Comparison of ENCODE assay signal across 13 cellular contexts in the genomic region with DNA sequence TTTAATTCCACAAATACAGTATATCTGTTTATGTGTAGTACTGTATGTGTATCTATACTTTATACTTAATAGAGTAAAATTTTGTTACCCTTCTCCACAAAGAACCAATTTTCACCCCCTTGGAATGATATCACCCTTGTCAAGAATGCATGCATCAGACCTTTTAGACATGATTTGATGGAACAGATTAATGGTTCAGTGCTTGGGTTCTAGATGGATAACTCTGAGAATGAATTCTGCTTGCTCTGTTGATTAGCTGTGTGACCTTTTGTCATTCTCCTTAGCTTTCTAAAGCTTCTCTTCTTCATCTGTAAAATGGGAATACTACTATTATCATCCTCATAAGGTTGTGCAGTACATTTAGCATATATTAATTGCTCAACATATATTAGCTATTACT.
DNase-seq lines count a peak whose midpoint lies in the region; ATAC-seq, FAIRE-seq and TF ChIP-seq lines count a peak whose summit lies in the region.
"Had no signal": no experiment of that assay in that cellular context is flagged by ENCODE, and none has a peak within 500 bp of the region (broad histone marks: within the 10 kb centered on the region; RNA-seq: fewer than 3 reads in every experiment).

No MANE protein-coding gene starts in this region.

- dilution Hi-C loops in IMR-90 (cut with HindIII; ENCODE audit: low sequenced_read_pairs, unreplicated experiment) = no loop called here

- no peaks in the 10 kb centered on the region for H3K27me3 Mint-ChIP-seq in activated naive CD4-positive, alpha-beta T cell treated with anti-CD3 and anti-CD28 coated beads, Interleukin-2, amount 50 U/mL, for 24 hours
- H3K27me3 Mint-ChIP-seq: CD4-positive, CD25-positive, alpha-beta regulatory T cell had no signal

- no peak overlapping the region for H4K5ac ChIP-seq in IMR-90 (ENCODE audit: low read depth, low read length)

- H3K79me1 ChIP-seq in IMR-90 (ENCODE audit: low read depth in 1 of 2, low read length in 2 of 2) = peaks cover 9 to 29% of the 10 kb centered on the region in 2 experiments

- BruUV-seq in IMR-90 (replicated peaks; lab: Mats Ljungman, UMichigan) = no TSS peak

- peaks cover 2% of the 10 kb centered on the region; the same call in 1 of the 2 replicates for H3K36me3 ChIP-seq in IMR-90 (ENCODE audit: control insufficient read depth, insufficient read depth, low read length)

- 0 out of 2 replicates have a peak overlapping the region, but pooled peaks have one; percentile 4 for H3K14ac ChIP-seq in IMR-90 (replicated peaks; ENCODE audit: low read depth, low read length)

- H4K8ac ChIP-seq in IMR-90 (ENCODE audit: low read depth in 2 of 2, low read length in 2 of 2) = peak overlapping the region in 1 of 2 experiments; percentile 48; a peak in 1 of 4 replicates

- ATAC-seq in IMR-90 (ENCODE audit: low read depth) (no peak), GM21381 (IDR thresholded peaks at IDR 0.05; ENCODE audit: unreplicated experiment) (no peak)
- ATAC-seq: GM23338 had no signal

- peak overlapping the region; percentile 23 for H3K27ac Mint-ChIP-seq in activated naive CD4-positive, alpha-beta T cell treated with anti-CD3 and anti-CD28 coated beads, Interleukin-2, amount 50 U/mL, for 24 hours
- H3K27ac Mint-ChIP-seq: CD4-positive, CD25-positive, alpha-beta regulatory T cell; GM23338; H9 had no signal

- intact Hi-C loops in IMR-90 (cut with micrococcal nuclease) = no loop called here

- no peak overlapping the region for H2BK15ac ChIP-seq in IMR-90 (ENCODE audit: low read depth, low read length)

- no peak for DNase-seq in activated naive CD4-positive, alpha-beta T cell treated with anti-CD3 and anti-CD28 coated beads, Interleukin-2, amount 50 U/mL, for 16 hours
- DNase-seq in D721Med (ENCODE audit: insufficient read length, low spot score) (no peak), IMR-90 (no peak), kidney glomerular epithelial cell (lab: John Stamatoyannopoulos, UW) (peak; percentile 70), SIG-M5 (lab: John Stamatoyannopoulos, UW) (no peak)
- DNase-seq: 8988T; CD4-positive, CD25-positive, alpha-beta regulatory T cell; DMS 273 treated with DMSO at 0.1 percent for 48 hours; H9 had no signal

- no peak overlapping the region for H3K4me3 ChIP-seq in IMR-90 (ENCODE audit: insufficient read depth, low read depth, low read length)
- H3K4me3 ChIP-seq: BLaER1 treated with 17β-estradiol and CSF1 and Interleukin-3, amounts not matched to agents 10 nM and 100 nM; GM23338 had no signal

- no peak overlapping the region for H3K9ac ChIP-seq in IMR-90 (ENCODE audit: low read depth, low read length)
- H3K9ac ChIP-seq: BLaER1 treated with 17β-estradiol and CSF1 and Interleukin-3, amounts not matched to agents 10 nM and 100 nM had no signal

- H3K27me3 ChIP-seq in IMR-90 (ENCODE audit: control insufficient read depth, insufficient read depth, low read length) = no peaks in the 10 kb centered on the region
- H3K27me3 ChIP-seq: BLaER1 treated with 17β-estradiol and CSF1 and Interleukin-3, amounts not matched to agents 10 nM and 100 nM had no signal

- H3K27ac ChIP-seq in IMR-90 (ENCODE audit: insufficient read depth, low read length) = no peak overlapping the region
- H3K27ac ChIP-seq: BLaER1 treated with 17β-estradiol and CSF1 and Interleukin-3, amounts not matched to agents 10 nM and 100 nM had no signal

- peak overlapping the region; percentile 8; the same call in 1 of the 2 replicates for H3K4ac ChIP-seq in IMR-90 (ENCODE audit: low read depth, low read length)

- TF ChIP-seq CTCF in D721Med (IDR thresholded peaks at IDR 0.05; ENCODE audit: insufficient read depth, missing control alignments) = no peak
- no peak for TF ChIP-seq CTCF in IMR-90 (conservative IDR thresholded peaks at IDR 0.05; ENCODE audit: low read depth, low read length)

- no peak overlapping the region for H2AFZ ChIP-seq in IMR-90 (replicated peaks; ENCODE audit: low read length, poor library complexity)
- H2AFZ ChIP-seq: GM23338 had no signal

- H2AK9ac ChIP-seq in IMR-90 (replicated peaks; ENCODE audit: low read depth, low read length, poor library complexity) = no peak overlapping the region

- in situ Hi-C loops in IMR-90 (cut with MboI; ENCODE audit: low sequenced_read_pairs) = loop anchor here (10.0 kb wide), 1 partner anchor 183 kb away; no protein-coding TSS in a partner anchor

- peaks cover 7% of the 10 kb centered on the region for H3K4me1 ChIP-seq in IMR-90 (ENCODE audit: control insufficient read depth, insufficient read depth, low read length)
- H3K4me1 ChIP-seq: BLaER1 treated with 17β-estradiol and CSF1 and Interleukin-3, amounts not matched to agents 10 nM and 100 nM had no signal

- 0 out of 2 replicates have a peak overlapping the region, but pooled peaks have one; percentile 19 for H2BK120ac ChIP-seq in IMR-90 (ENCODE audit: low read depth, low read length)

- POLR2A ChIA-PET in IMR-90 (lab: Charles Lee; ENCODE audit: unreplicated experiment) = no interaction called here

- H3K18ac ChIP-seq in IMR-90 (ENCODE audit: low read depth, low read length) = peak overlapping the region; percentile 41; the same call in 1 of the 2 replicates

- no peak overlapping the region for H3K4me3 Mint-ChIP-seq in activated naive CD4-positive, alpha-beta T cell treated with anti-CD3 and anti-CD28 coated beads, Interleukin-2, amount 50 U/mL, for 24 hours
- H3K4me3 Mint-ChIP-seq: CD4-positive, CD25-positive, alpha-beta regulatory T cell; GM23338; H9 had no signal

- peak overlapping the region; percentile 54 for H2BK5ac ChIP-seq in IMR-90 (ENCODE audit: low read depth, low read length, poor library complexity, severe bottlenecking)

- peak overlapping the region; percentile 35; the same call in 1 of the 2 replicates for H3K23ac ChIP-seq in IMR-90 (ENCODE audit: low read depth, low read length)

- H2AK5ac ChIP-seq in IMR-90 (ENCODE audit: low read depth, low read length) = no peak overlapping the region

- no peaks in the 10 kb centered on the region for H3K9me3 Mint-ChIP-seq in activated naive CD4-positive, alpha-beta T cell treated with anti-CD3 and anti-CD28 coated beads, Interleukin-2, amount 50 U/mL, for 24 hours
- H3K9me3 Mint-ChIP-seq: GM23338, H9 had no signal

- peaks cover 3% of the 10 kb centered on the region; the same call in 1 of the 2 replicates for H3K9me1 ChIP-seq in IMR-90 (ENCODE audit: insufficient read depth, low read length)

- FAIRE-seq in D721Med (lab: Jason Lieb, UNC) = peak; percentile 16

- no peak overlapping the region for H3K4me2 ChIP-seq in IMR-90 (ENCODE audit: low read depth, low read length)
- H3K4me2 ChIP-seq: BLaER1 treated with 17β-estradiol and CSF1 and Interleukin-3, amounts not matched to agents 10 nM and 100 nM; GM23338 had no signal

- H3K4me1 Mint-ChIP-seq in activated naive CD4-positive, alpha-beta T cell treated with anti-CD3 and anti-CD28 coated beads, Interleukin-2, amount 50 U/mL, for 24 hours = peaks cover 53% of the 10 kb centered on the region
- H3K4me1 Mint-ChIP-seq: H9 had no signal

- H3K9me3 ChIP-seq in IMR-90 (ENCODE audit: control insufficient read depth, insufficient read depth, low read length) = no peaks in the 10 kb centered on the region
- H3K9me3 ChIP-seq: BLaER1 treated with 17β-estradiol and CSF1 and Interleukin-3, amounts not matched to agents 10 nM and 100 nM had no signal

- CTCF ChIA-PET in IMR-90 (lab: Yijun Ruan, JAX) = no interaction called here

- peak overlapping the region; percentile 27; the same call in 1 of the 2 replicates for H2BK20ac ChIP-seq in IMR-90 (ENCODE audit: low read depth, low read length)

- TF ChIP-seq RAD21 in IMR-90 (IDR thresholded peaks at IDR 0.05; ENCODE audit: low read length) = no peak

- no peak for TF ChIP-seq POLR2A in IMR-90 (IDR thresholded peaks at IDR 0.05; ENCODE audit: low read depth, low read length)

- no peaks in the 10 kb centered on the region for H4K20me1 ChIP-seq in IMR-90 (ENCODE audit: insufficient read depth, low read length)

- no peak overlapping the region for H3K56ac ChIP-seq in IMR-90 (ENCODE audit: extremely low read depth, insufficient read depth, low read length)

- H3K36me3 Mint-ChIP-seq in activated naive CD4-positive, alpha-beta T cell treated with anti-CD3 and anti-CD28 coated beads, Interleukin-2, amount 50 U/mL, for 24 hours = peaks cover 2% of the 10 kb centered on the region

- H4K91ac ChIP-seq in IMR-90 (ENCODE audit: insufficient read depth, low read depth, low read length) = peak overlapping the region; percentile 19; the same call in 1 of the 2 replicates

TF ChIP-seq in IMR-90, 13 proteins besides CTCF, POLR2A, EP300 and RAD21:
- TF ChIP-seq BHLHE40 (IDR thresholded peaks at IDR 0.05; ENCODE audit: low read depth, low read length) = no peak
- TF ChIP-seq MAFK (IDR thresholded peaks at IDR 0.05; ENCODE audit: low read depth, low read length) = no peak
- no peak for TF ChIP-seq RCOR1 (IDR thresholded peaks at IDR 0.05; ENCODE audit: insufficient replicate concordance, low read length)
- no peak for TF ChIP-seq MAZ (IDR thresholded peaks at IDR 0.05; ENCODE audit: borderline replicate concordance, low read depth, low read length)
- TF ChIP-seq CHD1 (IDR thresholded peaks at IDR 0.05; ENCODE audit: low read depth, low read length) = no peak
- TF ChIP-seq USF2 (IDR thresholded peaks at IDR 0.05; ENCODE audit: low read depth, low read length) = no peak
